7 cellular contexts compared by ENCODE assay signal in the genomic region with DNA sequence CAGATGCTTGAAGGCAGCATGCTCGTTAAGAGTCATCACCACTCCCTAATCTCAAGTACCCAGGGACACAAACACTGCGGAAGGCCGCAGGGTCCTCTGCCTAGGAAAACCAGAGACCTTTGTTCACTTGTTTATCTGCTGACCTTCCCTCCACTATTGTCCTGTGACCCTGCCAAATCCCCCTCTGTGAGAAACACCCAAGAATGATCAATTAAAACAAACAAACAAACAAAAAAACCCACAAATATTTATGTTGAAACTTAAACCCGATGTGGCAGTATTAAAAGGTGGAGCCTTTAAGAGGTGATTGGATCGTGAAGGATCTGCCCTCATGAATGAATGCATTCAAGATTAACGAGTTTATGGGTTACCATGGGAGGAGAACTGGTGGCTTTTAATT.
DNase-seq lines count a peak whose midpoint lies in the region; ATAC-seq and TF ChIP-seq lines count a peak whose summit lies in the region.
"Not testable (repeated sequence)": the region's sequence is repeated elsewhere in the genome, so short reads cannot be mapped to it uniquely, and the experiment has no call there.

No MANE protein-coding gene starts in this region.

- not testable (repeated sequence) for H2BK120ac ChIP-seq in H9 (ENCODE audit: low read depth, low read length, poor library complexity, severe bottlenecking)

- H2BK5ac ChIP-seq in H9 (ENCODE audit: insufficient read length, low read length), result not testable (repeated sequence)

- not testable (repeated sequence) for H3K4me2 ChIP-seq in H9 (ENCODE audit: insufficient read depth, insufficient read length, low read length)

- H3K4ac ChIP-seq in H9 (ENCODE audit: low read depth, low read length), result not testable (repeated sequence)

- H4K91ac ChIP-seq in H9 (ENCODE audit: insufficient read length, low read depth, low read length), result not testable (repeated sequence)

- H3K9me3 Mint-ChIP-seq in H9, endodermal cell: not testable (repeated sequence)
- peaks cover 10% of the 10 kb centered on the region for H3K9me3 Mint-ChIP-seq in WTC11
- H3K9me3 Mint-ChIP-seq in nephron progenitor cell, result peaks cover 14% of the 10 kb centered on the region

- H3K79me1 ChIP-seq in H9 (ENCODE audit: insufficient read depth, low read depth, low read length, poor library complexity, severe bottlenecking), result not testable (repeated sequence)

- not testable (repeated sequence) for H4K20me1 ChIP-seq in H9 (ENCODE audit: control insufficient read depth, insufficient read depth, insufficient read length)

- not testable (repeated sequence) for H3K9ac ChIP-seq in H9 (ENCODE audit: extremely low read depth, insufficient read length, low read length); HUES6 (ENCODE audit: low read length); endodermal cell (ENCODE audit: extremely low read depth, low read length, poor library complexity, severe bottlenecking)

- not testable (repeated sequence) for H2BK20ac ChIP-seq in H9 (ENCODE audit: low read depth, low read length, poor library complexity, severe bottlenecking)

- WGBS in H9 (ENCODE audit: extremely low coverage, insufficient read length, low lambda C conversion rate), result no CpG with 5 or more reads among the region's 6 CpGs
- WGBS in endodermal cell (ENCODE audit: insufficient coverage in 1 of 2, insufficient read length in 1 of 2), 2 experiments, result 74 to 96% methylated on average over 2 to 3 of the region's 6 CpGs

- H3K4me1 ChIP-seq in H9 (ENCODE audit: insufficient read depth, low read length), result peaks cover 16% of the 10 kb centered on the region
- H3K4me1 ChIP-seq in HUES6 (ENCODE audit: control insufficient read depth, insufficient read depth, low read length), result peaks cover 33% of the 10 kb centered on the region
- not testable (repeated sequence) for H3K4me1 ChIP-seq in endodermal cell (ENCODE audit: control insufficient read depth, insufficient read depth, low read length)

- ATAC-seq in WTC11, result not testable (repeated sequence)

- not testable (repeated sequence) for H3K9me3 ChIP-seq in H9 (ENCODE audit: control insufficient read depth, low read depth, low read length); HUES6 (ENCODE audit: control insufficient read depth, insufficient read depth, low read depth, low read length); endodermal cell (ENCODE audit: control insufficient read depth, low read length)

- not testable (repeated sequence) for H3K4me3 ChIP-seq in HUES6 (ENCODE audit: low read depth, low read length); endodermal cell (ENCODE audit: low read length)

- not testable (repeated sequence) for H3K27me3 ChIP-seq in H9 (ENCODE audit: insufficient read depth, low read length); HUES6 (ENCODE audit: control insufficient read depth, insufficient read depth, low read length); endodermal cell (ENCODE audit: control insufficient read depth, insufficient read depth, low read length, poor library complexity, severe bottlenecking)

- H3K36me3 Mint-ChIP-seq in H9 (ENCODE audit: insufficient read depth in 1 of 3, low read depth in 3 of 3) (peaks cover 9 to 15% (median 12%) of the 10 kb centered on the region in 3 experiments), WTC11 (peaks cover 14% of the 10 kb centered on the region), nephron progenitor cell (ENCODE audit: low read depth) (peaks cover 53% of the 10 kb centered on the region)
- H3K36me3 Mint-ChIP-seq in endodermal cell (ENCODE audit: low read depth), result not testable (repeated sequence)

- POLR2A ChIA-PET in WTC11 (lab: Charles Lee), result not testable (repeated sequence)

- not testable (repeated sequence) for H3K36me3 ChIP-seq in HUES6 (ENCODE audit: control insufficient read depth, insufficient read depth, low read length); endodermal cell (ENCODE audit: control insufficient read depth, insufficient read depth, low read length)

- not testable (repeated sequence) for H2AK5ac ChIP-seq in H9 (ENCODE audit: insufficient read length, low read length)

- H2BK15ac ChIP-seq in H9 (ENCODE audit: low read depth, low read length), result not testable (repeated sequence)

- H3K27ac ChIP-seq in H9 (ENCODE audit: insufficient read length, low read depth, low read length); endodermal cell (ENCODE audit: low read depth, low read length): not testable (repeated sequence)
- H3K27ac ChIP-seq in HUES6 (ENCODE audit: low read depth, low read length), result 0 out of 2 replicates have a peak overlapping the region, but pooled peaks have one; percentile 46

- H3K23me2 ChIP-seq in H9 (ENCODE audit: insufficient read length, low read depth, low read length, poor library complexity, severe bottlenecking), result not testable (repeated sequence)

- H3K14ac ChIP-seq in H9 (ENCODE audit: insufficient read depth, low read length), result not testable (repeated sequence)

- not testable (repeated sequence) for H2AFZ ChIP-seq in H9 (ENCODE audit: low read length)

- H3K27ac Mint-ChIP-seq in H9 (peak overlapping the region; percentile 32 to 98 (median 89)), WTC11 (peak overlapping the region; percentile 96), endodermal cell (peak overlapping the region; percentile 91), nephron progenitor cell (peak overlapping the region; percentile 77)

- not testable (repeated sequence) for DNase-seq in H9; WTC11 (ENCODE audit: low spot score); endodermal cell; nephron progenitor cell
- DNase-seq in NCI-H2029 treated with DMSO at 0.1 percent for 48 hours (lab: John Stamatoyannopoulos, UW), result peak; percentile 44
- DNase-seq in NCI-H748 (lab: John Stamatoyannopoulos, UW; ENCODE audit: unreplicated experiment), result peak; percentile 16

- TF ChIP-seq CTCF in H9 (conservative IDR thresholded peaks at IDR 0.05); WTC11 (IDR thresholded peaks at IDR 0.05); endodermal cell (conservative IDR thresholded peaks at IDR 0.05); nephron progenitor cell (IDR thresholded peaks at IDR 0.05): not testable (repeated sequence)

- H3K4me1 Mint-ChIP-seq in H9 (peaks cover 43 to 49% of the 10 kb centered on the region in 2 experiments), WTC11 (peaks cover 62% of the 10 kb centered on the region), endodermal cell (peaks cover 54% of the 10 kb centered on the region), nephron progenitor cell (peaks cover 48% of the 10 kb centered on the region)

- not testable (repeated sequence) for H2BK12ac ChIP-seq in H9 (ENCODE audit: insufficient read length, low read depth, low read length)

- H3K56ac ChIP-seq in H9 (ENCODE audit: insufficient read length, low read depth, low read length), result not testable (repeated sequence)

- not testable (repeated sequence) for H4K8ac ChIP-seq in H9 (replicated peaks; ENCODE audit: insufficient read length, low read depth, low read length)

- not testable (repeated sequence) for H4K5ac ChIP-seq in H9 (ENCODE audit: insufficient read length, low read depth, low read length)

- not testable (repeated sequence) for H3K27me3 Mint-ChIP-seq in H9 (ENCODE audit: low read depth); WTC11 (ENCODE audit: low read depth); endodermal cell (ENCODE audit: insufficient read depth); nephron progenitor cell (ENCODE audit: low read depth, poor library complexity)

- not testable (repeated sequence) for H3K79me2 ChIP-seq in H9 (ENCODE audit: insufficient read depth, low read length)

- CTCF ChIA-PET in WTC11 (lab: Charles Lee), result not testable (repeated sequence)

- not testable (repeated sequence) for H3K4me3 Mint-ChIP-seq in H9, WTC11, endodermal cell, nephron progenitor cell

- not testable (repeated sequence) for H3T11ph ChIP-seq in H9 (ENCODE audit: low read length)

- H3K18ac ChIP-seq in H9 (ENCODE audit: insufficient read length, low read depth, low read length), result not testable (repeated sequence)

- H3K23ac ChIP-seq in H9 (ENCODE audit: insufficient read length, low read depth, low read length), result not testable (repeated sequence)
